1 cellular context compared by ENCODE assay signal in the genomic region with DNA sequence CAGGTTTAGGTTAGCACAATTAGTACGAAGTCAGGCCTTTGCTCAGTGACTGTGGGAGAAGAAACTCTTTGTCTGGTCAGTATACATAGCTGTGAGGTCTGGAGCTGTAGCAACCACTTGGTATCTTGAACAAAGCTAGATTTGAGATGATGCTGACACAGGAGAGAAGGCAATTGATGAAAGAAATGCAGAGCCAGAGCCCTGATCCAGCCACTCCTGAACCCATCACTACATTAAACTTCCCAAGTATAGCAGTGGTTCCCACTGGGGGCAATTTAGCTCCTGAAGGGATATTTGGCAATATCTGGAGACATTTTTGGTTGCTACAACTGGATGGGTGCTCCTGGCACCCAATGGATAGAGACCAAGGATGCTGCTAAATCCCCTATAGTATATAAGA.
TF ChIP-seq lines count a peak whose summit lies in the region.

No MANE protein-coding gene starts in this region.

TF ChIP-seq in SK-N-SH treated with all-trans-retinoic acid at 6 μM for 48 hours, 23 proteins besides CTCF, POLR2A, EP300 and RAD21 (continued from another document):
- TF ChIP-seq ZC3H10 (CRISPR knock-in tag; IDR thresholded peaks at IDR 0.05), result no peak
